Comparison of ENCODE assay signal across 21 cellular contexts in genomic region chr3:13268120-13268519, GRCh38.
DNase-seq lines count a peak whose midpoint lies in the region; TF ChIP-seq lines count a peak whose summit lies in the region.
"Had no signal": no experiment of that assay in that cellular context is flagged by ENCODE, and none has a peak within 500 bp of the region (broad histone marks: within the 10 kb centered on the region; RNA-seq: fewer than 3 reads in every experiment).

No MANE protein-coding gene starts in this region.

- H2AFZ ChIP-seq in neuronal stem cell (ENCODE audit: low read length) (no peak overlapping the region), smooth muscle cell (ENCODE audit: low read depth) (no peak overlapping the region)

- H3K36me3 ChIP-seq in BLaER1 (no peaks in the 10 kb centered on the region), neuronal stem cell (replicated peaks in 1 of 2; ENCODE audit: control insufficient read depth in 2 of 2, insufficient read depth in 2 of 2, low read length in 2 of 2) (no peaks in the 10 kb centered on the region), smooth muscle cell (ENCODE audit: low read depth) (no peaks in the 10 kb centered on the region)
- no peaks in the 10 kb centered on the region for H3K36me3 ChIP-seq in BLaER1 treated with 17β-estradiol and CSF1 and Interleukin-3, amounts not matched to agents 10 nM and 100 nM

- H3K4me2 ChIP-seq in BLaER1 (peak overlapping the region; percentile 88), neuronal stem cell (ENCODE audit: insufficient read depth, low read length, poor library complexity, severe bottlenecking) (no peak overlapping the region), smooth muscle cell (no peak overlapping the region)
- peak overlapping the region in 7 of 11 experiments; percentile 5 to 82 (median 69); a peak in 10 of 22 replicates for H3K4me2 ChIP-seq in BLaER1 treated with 17β-estradiol and CSF1 and Interleukin-3, amounts not matched to agents 10 nM and 100 nM

- H3K4me3 Mint-ChIP-seq in chondrocyte (ENCODE audit: unreplicated experiment): no peak overlapping the region
- H3K4me3 Mint-ChIP-seq: CD4-positive, CD25-positive, alpha-beta regulatory T cell; CD8-positive, alpha-beta memory T cell; H9 had no signal

- H3K79me1 ChIP-seq in neuronal stem cell (ENCODE audit: low read depth, low read length): peaks cover under 1% of the 10 kb centered on the region

- H3K18ac ChIP-seq in neuronal stem cell (ENCODE audit: low read length): peak overlapping the region; percentile 57

- H3K4me1 ChIP-seq in BLaER1 (peaks cover 85% of the 10 kb centered on the region), neuronal stem cell (ENCODE audit: control insufficient read depth in 2 of 2, insufficient read depth in 1 of 2, low read depth in 1 of 2, low read length in 2 of 2) (peaks cover 1 to 2% of the 10 kb centered on the region in 2 donors), smooth muscle cell (ENCODE audit: low read depth) (no peaks in the 10 kb centered on the region)
- peaks cover 19 to 84% (median 79%) of the 10 kb centered on the region in 10 experiments for H3K4me1 ChIP-seq in BLaER1 treated with 17β-estradiol and CSF1 and Interleukin-3, amounts not matched to agents 10 nM and 100 nM

- no peak overlapping the region for H4K8ac ChIP-seq in neuronal stem cell (ENCODE audit: low read depth, low read length)

- H3K27ac ChIP-seq in BLaER1 (no peak overlapping the region), neuronal stem cell (replicated peaks; ENCODE audit: low read length) (no peak overlapping the region), smooth muscle cell (ENCODE audit: low read depth) (no peak overlapping the region)
- H3K27ac ChIP-seq in BLaER1 treated with 17β-estradiol and CSF1 and Interleukin-3, amounts not matched to agents 10 nM and 100 nM: no peak overlapping the region
- H3K27ac ChIP-seq: HL-60 had no signal

- H3K9ac ChIP-seq in BLaER1: no peak overlapping the region
- H3K9ac ChIP-seq in BLaER1 treated with 17β-estradiol and CSF1 and Interleukin-3, amounts not matched to agents 10 nM and 100 nM: no peak overlapping the region
- H3K9ac ChIP-seq in neuronal stem cell (ENCODE audit: low read depth, low read length, poor library complexity): no peak overlapping the region
- H3K9ac ChIP-seq in smooth muscle cell (ENCODE audit: low read depth): no peak overlapping the region

- H3F3A ChIP-seq in smooth muscle cell (ENCODE audit: low read depth): no peaks in the 10 kb centered on the region

- H2BK120ac ChIP-seq in neuronal stem cell (ENCODE audit: low read depth, low read length): no peak overlapping the region

- H4K20me1 ChIP-seq in BLaER1: no peaks in the 10 kb centered on the region; the same call in 1 of the 2 replicates
- H4K20me1 ChIP-seq in BLaER1 treated with 17β-estradiol and CSF1 and Interleukin-3, amounts not matched to agents 10 nM and 100 nM: peaks cover 0 to 24% (median 0%) of the 10 kb centered on the region in 11 experiments; a peak in 3 of 22 replicates
- H4K20me1 ChIP-seq in smooth muscle cell (ENCODE audit: low read depth): no peaks in the 10 kb centered on the region

- H3K14ac ChIP-seq in neuronal stem cell (ENCODE audit: low read length): peak overlapping the region; percentile 43

- H3K36me3 Mint-ChIP-seq in chondrocyte (ENCODE audit: low read depth): peaks cover 3% of the 10 kb centered on the region
- H3K36me3 Mint-ChIP-seq: CD4-positive, CD25-positive, alpha-beta regulatory T cell; CD8-positive, alpha-beta memory T cell had no signal

- H3K23ac ChIP-seq in neuronal stem cell (ENCODE audit: low read depth, low read length, poor library complexity): no peak overlapping the region

- peaks cover 6% of the 10 kb centered on the region for H3K9me3 Mint-ChIP-seq in chondrocyte (ENCODE audit: low read depth)

- no peaks in the 10 kb centered on the region for H3K4me1 Mint-ChIP-seq in chondrocyte (ENCODE audit: low read depth)
- H3K4me1 Mint-ChIP-seq: CD4-positive, CD25-positive, alpha-beta regulatory T cell; CD8-positive, alpha-beta memory T cell; H9 had no signal

- peaks cover 26% of the 10 kb centered on the region for H3K27me3 Mint-ChIP-seq in chondrocyte (ENCODE audit: low read depth)

- TF ChIP-seq CTCF in chondrocyte (IDR thresholded peaks at IDR 0.05) (no peak), GM10266 (IDR thresholded peaks at IDR 0.05; ENCODE audit: control insufficient read depth, insufficient read depth, low read depth, missing control alignments) (no peak), smooth muscle cell (IDR thresholded peaks at IDR 0.05; ENCODE audit: borderline replicate concordance, insufficient read depth, poor library complexity, severe bottlenecking) (no peak)

- H3K9me3 ChIP-seq in BLaER1: peaks cover 13% of the 10 kb centered on the region
- peaks cover 8 to 24% (median 14%) of the 10 kb centered on the region in 11 experiments for H3K9me3 ChIP-seq in BLaER1 treated with 17β-estradiol and CSF1 and Interleukin-3, amounts not matched to agents 10 nM and 100 nM (replicated peaks in 1 of 11)
- peaks cover 0 to 3% of the 10 kb centered on the region in 2 donors for H3K9me3 ChIP-seq in neuronal stem cell (replicated peaks in 1 of 2; ENCODE audit: control insufficient read depth in 2 of 2, insufficient read depth in 1 of 2, low read depth in 1 of 2, low read length in 2 of 2)
- peaks cover 2% of the 10 kb centered on the region for H3K9me3 ChIP-seq in smooth muscle cell (replicated peaks; ENCODE audit: low read depth)

- no CpG with 5 or more reads among the region's 2 CpGs for WGBS in neuronal stem cell (ENCODE audit: extremely low coverage in 2 of 2, insufficient read length in 2 of 2, insufficient replicate concordance in 1 of 2), 2 donors
- WGBS in smooth muscle cell (ENCODE audit: low lambda C conversion rate): 93% methylated on average over 2 of the region's 2 CpGs

- no peak overlapping the region for H3K27ac Mint-ChIP-seq in chondrocyte (ENCODE audit: unreplicated experiment)
- H3K27ac Mint-ChIP-seq: CD4-positive, CD25-positive, alpha-beta regulatory T cell; H9 had no signal

- H2BK15ac ChIP-seq in neuronal stem cell (ENCODE audit: low read length): no peak overlapping the region

- no peaks in the 10 kb centered on the region for H3K27me3 ChIP-seq in BLaER1
- peaks cover 0 to 15% (median 0%) of the 10 kb centered on the region in 11 experiments; a peak in 2 of 22 replicates for H3K27me3 ChIP-seq in BLaER1 treated with 17β-estradiol and CSF1 and Interleukin-3, amounts not matched to agents 10 nM and 100 nM
- H3K27me3 ChIP-seq in neuronal stem cell (ENCODE audit: control insufficient read depth in 3 of 3, insufficient read depth in 3 of 3, low read depth in 1 of 3, low read length in 3 of 3): peaks cover 0 to 7% (median 0%) of the 10 kb centered on the region in 3 experiments
- H3K27me3 ChIP-seq in smooth muscle cell (ENCODE audit: low read depth): no peaks in the 10 kb centered on the region

- no peak overlapping the region for H4K91ac ChIP-seq in neuronal stem cell (ENCODE audit: low read depth, low read length, poor library complexity)

- no peak overlapping the region for H2BK5ac ChIP-seq in neuronal stem cell (ENCODE audit: low read length)

- H3K4ac ChIP-seq in neuronal stem cell (ENCODE audit: low read length): no peak overlapping the region

- no peaks in the 10 kb centered on the region for H3K79me2 ChIP-seq in smooth muscle cell (ENCODE audit: low read depth)

- H2AK5ac ChIP-seq in neuronal stem cell (ENCODE audit: low read depth, low read length): no peak overlapping the region

- H3K4me3 ChIP-seq in BLaER1 (no peak overlapping the region), neuronal stem cell (ENCODE audit: low read length in 2 of 2) (no peak overlapping the region), smooth muscle cell (no peak overlapping the region)
- no peak overlapping the region for H3K4me3 ChIP-seq in BLaER1 treated with 17β-estradiol and CSF1 and Interleukin-3, amounts not matched to agents 10 nM and 100 nM

- DNase-seq in chondrocyte (ENCODE audit: low spot score) (peak; percentile 37), neuronal stem cell (ENCODE audit: low spot score) (no peak), GM10266 (ENCODE audit: extremely low spot score) (no peak), CD1c-positive myeloid dendritic cell (ENCODE audit: extremely low spot score) (no peak), SHP77 (lab: John Stamatoyannopoulos, UW) (no peak), smooth muscle cell (lab: John Stamatoyannopoulos, UW; ENCODE audit: unreplicated experiment) (no peak)
- DNase-seq: ACHN; AML-193; CD4-positive, CD25-positive, alpha-beta regulatory T cell; CD8-positive, alpha-beta memory T cell; COR-L47; DMS 273 treated with DMSO at 0.1 percent for 48 hours; DMS53; DND-41; EL; H9; IMR-90; KBM-7 had no signal

- H2BK12ac ChIP-seq in neuronal stem cell (ENCODE audit: low read length): no peak overlapping the region

Comparison
In these comparisons a context has a peak if more than half of its experiments do, and no peak if none do; other contexts are left out.
1. H3K4me2 ChIP-seq: peak in BLaER1 (single experiment) and BLaER1 treated with 17β-estradiol and CSF1 and Interleukin-3, amounts not matched to agents 10 nM and 100 nM (7 of 11); none in neuronal stem cell (single experiment) and smooth muscle cell (single experiment).